4 cellular contexts compared by ENCODE assay signal in genomic region chr22:15721884-15722283, GRCh38. TPM values are rescaled to one million over a fixed set of nuclear protein-coding genes. Genes with fewer than 3 reads are reported as not detected.
"Had no signal": no experiment of that assay in that cellular context is flagged by ENCODE, and none has a peak within 500 bp of the region (broad histone marks: within the 10 kb centered on the region; RNA-seq: fewer than 3 reads in every experiment).

No MANE protein-coding gene starts in this region.

RNA-seq across cellular contexts. Expression of gene POTEH, which starts 32.1 kb away (rescaled TPM):
- total RNA-seq: HepG2, HT-29, IMR-90, K562 had no signal
- polyA plus RNA-seq: HepG2, IMR-90, K562 had no signal
